Comparison of ENCODE assay signal across 1 cellular context in genomic region chr12:56362130-56363059, GRCh38.
TF ChIP-seq lines count a peak whose summit lies in the region.

APOF (minus strand) TSS chr12:56362857; CDS start chr12:56362745, 112 bp downstream.

TF ChIP-seq in HepG2, 621 proteins besides CTCF, POLR2A, EP300 and RAD21 (continues in another document):
- peak; percentile 50; the same call in 1 of the 2 replicates for TF ChIP-seq THRA (CRISPR knock-in tag; IDR thresholded peaks at IDR 0.05; ENCODE audit: borderline replicate concordance)
- no peak for TF ChIP-seq FOXA1 (IDR thresholded peaks at IDR 0.05)
- TF ChIP-seq FOXA1 (CRISPR knock-in tag; IDR thresholded peaks at IDR 0.05) = peak; percentile 89
- TF ChIP-seq HOXA5 (CRISPR knock-in tag; IDR thresholded peaks at IDR 0.05) = 0 out of 2 replicates have a peak, but pooled peaks have one; percentile 26
- TF ChIP-seq LCORL (IDR thresholded peaks at IDR 0.05) = no peak
- peak; percentile 77; the same call in 1 of the 2 replicates for TF ChIP-seq LCORL (CRISPR knock-in tag; IDR thresholded peaks at IDR 0.05)
- peak; percentile 47; the same call in 1 of the 2 replicates for TF ChIP-seq ZNF710 (CRISPR knock-in tag; IDR thresholded peaks at IDR 0.05; ENCODE audit: borderline replicate concordance)
- TF ChIP-seq HHEX (CRISPR knock-in tag; IDR thresholded peaks at IDR 0.05) = peak; percentile 48; the same call in 1 of the 2 replicates
- TF ChIP-seq RERE (CRISPR knock-in tag; IDR thresholded peaks at IDR 0.05; ENCODE audit: low read depth) = peak; percentile 51; the same call in 1 of the 2 replicates
- no peak for TF ChIP-seq ZNF20 (CRISPR knock-in tag; IDR thresholded peaks at IDR 0.05)
- TF ChIP-seq FOSL2 (CRISPR knock-in tag; IDR thresholded peaks at IDR 0.05) = peak; percentile 41; the same call in 1 of the 2 replicates
- TF ChIP-seq NRL (CRISPR knock-in tag; IDR thresholded peaks at IDR 0.05; ENCODE audit: borderline replicate concordance) = no peak
- no peak for TF ChIP-seq SNAI1 (CRISPR knock-in tag; IDR thresholded peaks at IDR 0.05; ENCODE audit: borderline replicate concordance)
- TF ChIP-seq NR2F2 (IDR thresholded peaks at IDR 0.05; ENCODE audit: borderline replicate concordance, low read depth) = peak; percentile 43; the same call in 1 of the 2 replicates
- TF ChIP-seq RARA (CRISPR knock-in tag; IDR thresholded peaks at IDR 0.05) = peak; percentile 77
- no peak for TF ChIP-seq NONO (IDR thresholded peaks at IDR 0.05)
- 0 out of 2 replicates have a peak, but pooled peaks have one; percentile 53 for TF ChIP-seq NONO (CRISPR knock-in tag; conservative IDR thresholded peaks at IDR 0.05)
- TF ChIP-seq ZNF280D (CRISPR knock-in tag; IDR thresholded peaks at IDR 0.05) = no peak
- no peak for TF ChIP-seq NFRKB (IDR thresholded peaks at IDR 0.05)
- peak; percentile 37; the same call in 1 of the 2 replicates for TF ChIP-seq ZMYM3 (CRISPR knock-in tag; IDR thresholded peaks at IDR 0.05)
- TF ChIP-seq GATAD2A (CRISPR knock-in tag; IDR thresholded peaks at IDR 0.05) = peak; percentile 85
- peak; percentile 4; the same call in 1 of the 2 replicates for TF ChIP-seq HNF1B (CRISPR knock-in tag; IDR thresholded peaks at IDR 0.05)
- TF ChIP-seq KMT2B (CRISPR knock-in tag; IDR thresholded peaks at IDR 0.05) = peak; percentile 38; the same call in 1 of the 2 replicates
- peak; percentile 62 for TF ChIP-seq CEBPG (CRISPR knock-in tag; IDR thresholded peaks at IDR 0.05)
- TF ChIP-seq ZNF503 (CRISPR knock-in tag; IDR thresholded peaks at IDR 0.05) = peak; percentile 40; the same call in 1 of the 2 replicates
- TF ChIP-seq ZNF775 (CRISPR knock-in tag; IDR thresholded peaks at IDR 0.05; ENCODE audit: borderline replicate concordance) = no peak
- TF ChIP-seq PHF5A (CRISPR knock-in tag; IDR thresholded peaks at IDR 0.05; ENCODE audit: low read depth, unreplicated experiment) = peak; percentile 39
- TF ChIP-seq KMT2A (CRISPR knock-in tag; IDR thresholded peaks at IDR 0.05) = peak; percentile 45; the same call in 1 of the 2 replicates
- peak; percentile 57; the same call in 1 of the 2 replicates for TF ChIP-seq ELF1 (CRISPR knock-in tag; IDR thresholded peaks at IDR 0.05)
- TF ChIP-seq PITX1 (CRISPR knock-in tag; IDR thresholded peaks at IDR 0.05) = peak; percentile 98
- TF ChIP-seq HOXA3 (CRISPR knock-in tag; IDR thresholded peaks at IDR 0.05) = peak; percentile 53; the same call in 1 of the 2 replicates
- TF ChIP-seq FOXP4 (CRISPR knock-in tag; IDR thresholded peaks at IDR 0.05) = peak; percentile 86
- TF ChIP-seq SATB2 (CRISPR knock-in tag; IDR thresholded peaks at IDR 0.05) = no peak
- no peak for TF ChIP-seq RFX5 (IDR thresholded peaks at IDR 0.05; ENCODE audit: low read depth, low read length)
- peak; percentile 29; the same call in 1 of the 2 replicates for TF ChIP-seq ZMYM4 (CRISPR knock-in tag; IDR thresholded peaks at IDR 0.05)
- TF ChIP-seq ZNF652 (CRISPR knock-in tag; IDR thresholded peaks at IDR 0.05; ENCODE audit: borderline replicate concordance, low read depth) = 0 out of 2 replicates have a peak, but pooled peaks have one; percentile 9
- TF ChIP-seq HOXD1 (CRISPR knock-in tag; IDR thresholded peaks at IDR 0.05) = peak; percentile 80; the same call in 1 of the 2 replicates
- TF ChIP-seq REPIN1 (CRISPR knock-in tag; IDR thresholded peaks at IDR 0.05; ENCODE audit: borderline replicate concordance, low read depth) = no peak
- peak; percentile 40; the same call in 1 of the 2 replicates for TF ChIP-seq RBFOX2 (IDR thresholded peaks at IDR 0.05; ENCODE audit: low read depth, low read length)
- TF ChIP-seq ATF7-NPFF (CRISPR knock-in tag; IDR thresholded peaks at IDR 0.05; ENCODE audit: low read depth) = no peak
- TF ChIP-seq ZNF773 (CRISPR knock-in tag; IDR thresholded peaks at IDR 0.05; ENCODE audit: borderline replicate concordance) = no peak
- TF ChIP-seq HIC2 (CRISPR knock-in tag; IDR thresholded peaks at IDR 0.05; ENCODE audit: low read depth) = peak; percentile 94
